In genomic region chr7:76924756-76925155, GRCh38 we compare ENCODE assay signal across 8 cellular contexts.
DNase-seq lines count a peak whose midpoint lies in the region; ATAC-seq, FAIRE-seq and TF ChIP-seq lines count a peak whose summit lies in the region.
"Not testable (repeated sequence)": the region's sequence is repeated elsewhere in the genome, so short reads cannot be mapped to it uniquely, and the experiment has no call there.

No MANE protein-coding gene starts in this region.

- H2AFZ ChIP-seq in GM12878 (ENCODE audit: control insufficient read depth, low read depth, low read length), result not testable (repeated sequence)

- intact Hi-C loops in GM12878 (cut with micrococcal nuclease; ENCODE audit: unreplicated experiment), result not testable (repeated sequence)

- not testable (repeated sequence) for FAIRE-seq in GM12878 (lab: Jason Lieb, UNC)

- TF ChIP-seq EP300 in GM12878 (IDR thresholded peaks at IDR 0.05; ENCODE audit: borderline replicate concordance in 1 of 2, control insufficient read depth in 1 of 2, low read depth in 2 of 2, low read length in 2 of 2), result not testable (repeated sequence)

- POLR2A ChIA-PET in GM12878 (lab: Charles Lee), result not testable (repeated sequence)

- not testable (repeated sequence) for H4K20me1 ChIP-seq in GM12878 (ENCODE audit: control insufficient read depth, insufficient read depth)

- H3K27me3 ChIP-seq in GM12878 (replicated peaks in 1 of 2; ENCODE audit: control insufficient read depth in 2 of 2, insufficient read depth in 2 of 2, low read length in 1 of 2), result not testable (repeated sequence)

- TF ChIP-seq CTCF in LNCAP (IDR thresholded peaks at IDR 0.05) (peak; percentile 51), epithelial cell of proximal tubule (conservative IDR thresholded peaks at IDR 0.05; ENCODE audit: low read depth, low read length) (peak; percentile 20)
- not testable (repeated sequence) for TF ChIP-seq CTCF in GM12878 (IDR thresholded peaks at IDR 0.05 in 2 of 3, conservative IDR thresholded peaks at IDR 0.05 in 1 of 3; ENCODE audit: control insufficient read depth in 2 of 3, extremely low read depth in 1 of 3, insufficient read depth in 1 of 3, low read depth in 3 of 3, low read length in 3 of 3)

- not testable (repeated sequence) for H3K4me1 ChIP-seq in GM12878 (ENCODE audit: control insufficient read depth, insufficient read depth, low read length)

- not testable (repeated sequence) for H3K79me2 ChIP-seq in GM12878 (ENCODE audit: control insufficient read depth, insufficient read depth, low read length)

- H3K4me2 ChIP-seq in GM12878 (ENCODE audit: control insufficient read depth, insufficient read depth), result not testable (repeated sequence)

- BruUV-seq in GM12878 (replicated peaks; lab: Mats Ljungman, UMichigan), result not testable (repeated sequence)

- DNase-seq in A172 (ENCODE audit: low spot score) (peak; percentile 7), DMS53 (lab: John Stamatoyannopoulos, UW) (peak; percentile 50), NCI-H2107 treated with DMSO at 0.1 percent for 48 hours (lab: John Stamatoyannopoulos, UW; ENCODE audit: unreplicated experiment) (peak; percentile 22), RPMI7951 (ENCODE audit: low read depth) (peak; percentile 23), iris pigment epithelial cell (ENCODE audit: low read depth) (peak; percentile 27)
- DNase-seq in GM12878 (ENCODE audit: low read depth, low spot score); epithelial cell of proximal tubule (ENCODE audit: low read depth): not testable (repeated sequence)

- CTCF ChIA-PET in GM12878 (lab: Yijun Ruan, JAX), result not testable (repeated sequence)

- H3K9ac ChIP-seq in GM12878 (ENCODE audit: control insufficient read depth, insufficient read depth, low read length), result not testable (repeated sequence)

- H3K36me3 ChIP-seq in GM12878 (ENCODE audit: control insufficient read depth in 2 of 2, insufficient read depth in 2 of 2, low read length in 1 of 2), result not testable (repeated sequence)

- not testable (repeated sequence) for TF ChIP-seq POLR2A in GM12878 (IDR thresholded peaks at IDR 0.05; ENCODE audit: low read depth, low read length)

- in situ Hi-C loops in GM12878 (cut with MboI), result not testable (repeated sequence)

- SMC1A ChIA-PET in GM12878 (lab: Charles Lee; ENCODE audit: uncharacterized antibody, unreplicated experiment), result interaction anchor here (0.7 kb wide), 1 partner anchor 22 kb away, joined by 3 read pairs; no protein-coding TSS in a partner anchor

- H3K4me3 ChIP-seq in GM12878; epithelial cell of proximal tubule (ENCODE audit: low read depth, low read length): not testable (repeated sequence)

- ATAC-seq in GM12878, result not testable (repeated sequence)

- 49% methylated on average over 4 of the region's 4 CpGs for WGBS in GM12878 (ENCODE audit: insufficient coverage, insufficient replicate concordance, low lambda C conversion rate, missing lambda C conversion rate)

- not testable (repeated sequence) for H3K9me3 ChIP-seq in GM12878 (replicated peaks; ENCODE audit: control insufficient read depth, insufficient read depth, low read length)

- RAD21 ChIA-PET in GM12878 (lab: Charles Lee; ENCODE audit: unreplicated experiment), result not testable (repeated sequence)

- TF ChIP-seq RAD21 in GM12878 (IDR thresholded peaks at IDR 0.05; ENCODE audit: insufficient read depth, low read depth, low read length), result peak; percentile 36

- not testable (repeated sequence) for H3K27ac ChIP-seq in GM12878 (ENCODE audit: control insufficient read depth, insufficient read depth)
